2 cellular contexts compared by ENCODE assay signal in the genomic region with DNA sequence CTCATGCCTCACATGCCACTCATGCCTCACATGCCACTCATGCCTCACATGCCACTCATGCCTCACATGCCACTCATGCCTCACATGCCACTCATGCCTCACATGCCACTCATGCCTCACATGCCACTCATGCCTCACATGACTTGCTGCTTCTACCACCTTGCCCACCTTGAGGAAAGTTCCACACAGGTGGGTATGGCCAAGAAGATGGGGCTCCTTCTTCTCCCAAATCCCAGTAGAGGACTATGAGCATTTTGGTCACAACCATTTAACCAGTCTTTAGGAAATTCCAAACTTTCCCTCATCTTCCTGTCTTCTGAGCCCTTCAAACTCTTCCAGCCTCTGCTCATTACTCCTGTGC. TPM values are rescaled to one million over a fixed set of nuclear protein-coding genes. Genes with fewer than 3 reads are reported as not detected.
"Had no signal": no experiment of that assay in that cellular context is flagged by ENCODE, and none has a peak within 500 bp of the region (broad histone marks: within the 10 kb centered on the region; RNA-seq: fewer than 3 reads in every experiment).

No MANE protein-coding gene starts in this region.

RNA-seq across cellular contexts. Expression of gene SYT16, which starts 57.1 kb away (rescaled TPM):
- total RNA-seq: activated T-helper 2 cell treated with anti-CD3 and anti-CD28 coated beads, Interferon-gamma antibody, Interleukin-2, Interleukin-4, amounts not matched to agents 10 μg/mL and 5 μg/mL and 100 μg/mL, durations not matched to agents 14 hours and 24 hours and 36 hours; myocyte had no signal
